In genomic region chr6:134004714-134005113, GRCh38 we compare ENCODE assay signal across 1 cellular context.
TF ChIP-seq lines count a peak whose summit lies in the region.

No MANE protein-coding gene starts in this region.

TF ChIP-seq in H1, 55 proteins besides CTCF, POLR2A, EP300 and RAD21:
- TF ChIP-seq SIX5 (IDR thresholded peaks at IDR 0.05; ENCODE audit: low read depth, low read length) (no peak), CHD2 (IDR thresholded peaks at IDR 0.05; ENCODE audit: low read length) (no peak), CEBPB (IDR thresholded peaks at IDR 0.05; ENCODE audit: low read depth, low read length) (no peak), CTBP2 (IDR thresholded peaks at IDR 0.05; ENCODE audit: borderline replicate concordance, insufficient read depth, insufficient read length, low read length) (no peak), JUN (IDR thresholded peaks at IDR 0.05; ENCODE audit: low read depth, low read length) (no peak), TAF1 (IDR thresholded peaks at IDR 0.05; ENCODE audit: low read depth, low read length) (no peak), BRCA1 (IDR thresholded peaks at IDR 0.05; ENCODE audit: low read depth, low read length) (no peak), KDM4A (IDR thresholded peaks at IDR 0.05; ENCODE audit: low read depth, low read length, severe bottlenecking) (no peak), PHF8 (conservative IDR thresholded peaks at IDR 0.05; ENCODE audit: low read depth, low read length) (no peak), MAFK (IDR thresholded peaks at IDR 0.05; ENCODE audit: low read depth, low read length) (no peak), RFX5 (IDR thresholded peaks at IDR 0.05; ENCODE audit: borderline replicate concordance, low read depth, low read length) (no peak), BACH1 (IDR thresholded peaks at IDR 0.05; ENCODE audit: low read length) (no peak), NRF1 (IDR thresholded peaks at IDR 0.05; ENCODE audit: low read depth, low read length) (no peak), GTF2F1 (IDR thresholded peaks at IDR 0.05; ENCODE audit: borderline replicate concordance, low read depth, low read length) (no peak)
